8 cellular contexts compared by ENCODE assay signal in the genomic region with DNA sequence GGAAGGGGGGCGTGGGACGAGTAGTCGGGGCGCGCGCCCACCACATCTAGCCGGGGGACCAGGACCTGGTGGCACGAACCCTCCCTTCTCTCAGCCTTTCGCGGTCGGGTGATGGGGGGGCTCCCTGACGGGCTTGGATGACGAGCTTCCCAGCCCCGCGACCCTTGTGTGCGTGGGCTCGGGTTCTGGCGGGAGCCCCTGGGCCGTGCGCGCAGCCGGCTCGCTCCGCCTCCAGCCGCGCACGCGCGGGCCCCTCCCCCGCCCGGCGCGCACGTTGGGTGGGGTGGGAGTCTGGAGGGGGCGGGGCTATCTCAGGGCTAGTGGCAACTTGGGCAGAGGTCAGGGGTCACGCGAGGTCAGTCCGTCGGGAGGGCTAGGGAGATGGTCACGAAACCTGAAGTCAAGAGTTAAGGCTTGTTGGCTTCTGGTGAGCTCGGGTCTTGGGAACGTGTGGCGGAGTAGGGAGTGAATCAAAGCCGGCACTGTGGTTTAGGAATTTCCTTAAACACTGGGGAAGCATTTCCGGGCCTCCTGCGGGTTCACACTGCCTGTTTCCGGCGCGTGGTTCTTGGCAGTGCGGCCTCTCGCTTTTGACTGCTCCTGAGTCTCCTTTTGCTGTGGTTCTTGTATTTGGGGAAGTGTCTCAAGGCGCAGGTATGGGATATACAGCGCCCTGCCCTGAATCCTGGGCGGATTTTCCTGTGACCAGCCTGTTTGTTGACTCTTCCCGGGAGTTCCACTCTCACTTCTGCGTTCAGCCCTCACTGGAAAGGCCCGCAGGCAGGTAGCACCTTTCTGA. TPM values are rescaled to one million over a fixed set of nuclear protein-coding genes. Genes with fewer than 3 reads are reported as not detected.
DNase-seq lines count a peak whose midpoint lies in the region; ATAC-seq and TF ChIP-seq lines count a peak whose summit lies in the region.

A gene (plus strand): TSS at position 356 of the 799 bp plus-strand sequence. CDS start 1,654 bp downstream, outside the sequence.

- H3K36me3 ChIP-seq in KOPT-K1 (ENCODE audit: insufficient read depth, low read length) (peaks cover 43% of the 10 kb centered on the region), RWPE2 (ENCODE audit: low read depth) (peaks cover 43% of the 10 kb centered on the region)

- no peaks in the 10 kb centered on the region for H3K36me3 Mint-ChIP-seq in natural killer cell
- H3K36me3 Mint-ChIP-seq in stimulated activated naive B cell treated with anti-CD40 and anti-IgM and Interleukin-4, amounts not matched to agents 10 μg/mL and 1 μg/mL and 100 μg/mL, for 72 hours = peaks cover 15 to 33% of the 10 kb centered on the region in 2 donors

- H3K4me1 ChIP-seq in RWPE2 (ENCODE audit: insufficient read depth, poor library complexity, severe bottlenecking) = no peaks in the 10 kb centered on the region

- peak within 1 kb of the TSS; percentile 98 to 100 for H3K27ac Mint-ChIP-seq in natural killer cell
- peak within 1 kb of the TSS; percentile 100 for H3K27ac Mint-ChIP-seq in stimulated activated naive B cell treated with anti-CD40 and anti-IgM and Interleukin-4, amounts not matched to agents 10 μg/mL and 1 μg/mL and 100 μg/mL, for 72 hours

- H3K4me3 ChIP-seq in RWPE2 (ENCODE audit: severe bottlenecking) = peak within 1 kb of the TSS; percentile 83

- TF ChIP-seq CTCF in RWPE2 (IDR thresholded peaks at IDR 0.05; ENCODE audit: poor library complexity, severe bottlenecking) (no peak), natural killer cell (IDR thresholded peaks at IDR 0.05) (no peak)

- peak within 1 kb of the TSS; percentile 98 for H3K27ac ChIP-seq in KOPT-K1 (ENCODE audit: low read depth, low read length, poor library complexity, severe bottlenecking)
- peak within 1 kb of the TSS; percentile 88 for H3K27ac ChIP-seq in RWPE2 (ENCODE audit: poor library complexity, severe bottlenecking)

- intact Hi-C loops in natural killer cell (cut with micrococcal nuclease) = loop anchor here (1.0 to 10.0 kb wide), 4 partner anchors 41 to 223 kb away; a partner anchor contains a TSS

- peak; percentile 29 for ATAC-seq in GM21786 (IDR thresholded peaks at IDR 0.05; ENCODE audit: unreplicated experiment)
- ATAC-seq in RWPE2 (ENCODE audit: low read depth) = peak; percentile 40
- ATAC-seq in natural killer cell = peak; percentile 24 to 48 (median 31)
- ATAC-seq in stimulated activated naive B cell treated with anti-CD40 and anti-IgM and Interleukin-4, amounts not matched to agents 10 μg/mL and 1 μg/mL and 100 μg/mL, for 72 hours (replicated peaks) = peak; percentile 50 to 59

- peak; percentile 57 for DNase-seq in DMS79 treated with DMSO at 0.1 percent for 48 hours (lab: John Stamatoyannopoulos, UW)
- DNase-seq in RWPE2 (ENCODE audit: low spot score) = peak; percentile 88
- DNase-seq in activated T-helper 9 cell treated with anti-CD3 and anti-CD28 coated beads, Interleukin-2, amount 50 U/mL, for 16 hours (ENCODE audit: low read depth) = peak; percentile 75
- DNase-seq in fibroblast of peridontal ligament (ENCODE audit: extremely low read depth) = peak; percentile 59
- DNase-seq in natural killer cell = peak; percentile 74
- DNase-seq in stimulated activated naive B cell treated with anti-CD40 and anti-IgM and Interleukin-4, amounts not matched to agents 10 μg/mL and 1 μg/mL and 100 μg/mL, for 72 hours = peak; percentile 86

- no peaks in the 10 kb centered on the region for H3K27me3 ChIP-seq in RWPE2 (ENCODE audit: insufficient read depth, poor library complexity, severe bottlenecking)

- no peaks in the 10 kb centered on the region for H3K27me3 Mint-ChIP-seq in natural killer cell (ENCODE audit: low read depth in 2 of 2)
- no peaks in the 10 kb centered on the region for H3K27me3 Mint-ChIP-seq in stimulated activated naive B cell treated with anti-CD40 and anti-IgM and Interleukin-4, amounts not matched to agents 10 μg/mL and 1 μg/mL and 100 μg/mL, for 72 hours

- H3K9me3 ChIP-seq in KOPT-K1 (ENCODE audit: insufficient read depth, low read length, poor library complexity, severe bottlenecking) (no peaks in the 10 kb centered on the region), RWPE2 (ENCODE audit: severe bottlenecking) (no peaks in the 10 kb centered on the region)

- peak within 1 kb of the TSS; percentile 94 for H3K4me3 Mint-ChIP-seq in natural killer cell
- H3K4me3 Mint-ChIP-seq in stimulated activated naive B cell treated with anti-CD40 and anti-IgM and Interleukin-4, amounts not matched to agents 10 μg/mL and 1 μg/mL and 100 μg/mL, for 72 hours = peak within 1 kb of the TSS; percentile 95 to 98

- no peaks in the 10 kb centered on the region for H3K9me3 Mint-ChIP-seq in natural killer cell
- no peaks in the 10 kb centered on the region for H3K9me3 Mint-ChIP-seq in stimulated activated naive B cell treated with anti-CD40 and anti-IgM and Interleukin-4, amounts not matched to agents 10 μg/mL and 1 μg/mL and 100 μg/mL, for 72 hours

- H3K4me1 Mint-ChIP-seq in natural killer cell = peaks cover 31 to 40% of the 10 kb centered on the region in 2 donors
- H3K4me1 Mint-ChIP-seq in stimulated activated naive B cell treated with anti-CD40 and anti-IgM and Interleukin-4, amounts not matched to agents 10 μg/mL and 1 μg/mL and 100 μg/mL, for 72 hours = peaks cover 22 to 37% of the 10 kb centered on the region in 2 donors

RNA-seq across cellular contexts. Expression of the gene that starts here (rescaled TPM):
- 10 to 100 TPM; 78.8 to 99.0 (median 89.3) TPM for total RNA-seq in natural killer cell

Comparison
In these comparisons a context has a peak if more than half of its experiments do, and no peak if none do; other contexts are left out.
1. Peak in every context shown above with its lines: DNase-seq, ATAC-seq, H3K4me3 ChIP-seq and H3K27ac ChIP-seq.